22 cellular contexts compared by ENCODE assay signal in genomic region chr7:82665966-82666507, GRCh38.
"Had no signal": no experiment of that assay in that cellular context is flagged by ENCODE, and none has a peak within 500 bp of the region (broad histone marks: within the 10 kb centered on the region; RNA-seq: fewer than 3 reads in every experiment).

No MANE protein-coding gene starts in this region.

- H3K27ac Mint-ChIP-seq: activated naive CD4-positive, alpha-beta T cell treated with anti-CD3 and anti-CD28 coated beads for 36 hours; activated naive CD8-positive, alpha-beta T cell treated with anti-CD3 and anti-CD28 coated beads, Interleukin-2, amount 50 U/mL, for 24 hours; activated T-helper 17 cell treated with anti-CD3 and anti-CD28 coated beads, Interleukin-2, amount 50 U/mL, for 72 hours; naive B cell had no signal

- H3K27me3 Mint-ChIP-seq: activated naive CD8-positive, alpha-beta T cell treated with anti-CD3 and anti-CD28 coated beads, Interleukin-2, amount 50 U/mL, for 24 hours; activated T-helper 17 cell treated with anti-CD3 and anti-CD28 coated beads, Interleukin-2, amount 50 U/mL, for 72 hours; naive B cell had no signal

- H3K4me1 Mint-ChIP-seq: activated naive CD8-positive, alpha-beta T cell treated with anti-CD3 and anti-CD28 coated beads, Interleukin-2, amount 50 U/mL, for 24 hours; activated T-helper 17 cell treated with anti-CD3 and anti-CD28 coated beads, Interleukin-2, amount 50 U/mL, for 72 hours; naive B cell had no signal

- H3K36me3 ChIP-seq: gastrocnemius medialis, lower lobe of right lung, neutrophil, right atrium auricular region, tibial nerve, vagina had no signal

- H3K9me3 Mint-ChIP-seq: activated naive CD4-positive, alpha-beta T cell treated with anti-CD3 and anti-CD28 coated beads for 36 hours; activated naive CD8-positive, alpha-beta T cell treated with anti-CD3 and anti-CD28 coated beads, Interleukin-2, amount 50 U/mL, for 24 hours; activated T-helper 17 cell treated with anti-CD3 and anti-CD28 coated beads, Interleukin-2, amount 50 U/mL, for 72 hours had no signal

- H3K9me3 ChIP-seq: gastrocnemius medialis, lower lobe of right lung, neutrophil, right atrium auricular region, tibial nerve, vagina had no signal

- H3K4me1 ChIP-seq: gastrocnemius medialis, lower lobe of right lung, right atrium auricular region, tibial nerve, vagina had no signal

- DNase-seq: activated CD4-positive, CD25-positive, alpha-beta regulatory T cell treated with anti-CD3 and anti-CD28 coated beads, Interleukin-2, amount 50 U/mL, for 72 hours; activated naive CD4-positive, alpha-beta T cell treated with anti-CD3 and anti-CD28 coated beads for 36 hours; activated naive CD8-positive, alpha-beta T cell treated with anti-CD3 and anti-CD28 coated beads, Interleukin-2, amount 50 U/mL, for 24 hours; activated T-cell treated with anti-CD3 and anti-CD28 coated beads for 4 hours; aorta; cerebellar nuclear complex; effector memory CD4-positive, alpha-beta T cell; gastrocnemius medialis; left cardiac atrium; lower lobe of right lung; naive B cell; stimulated activated CD4-positive, alpha-beta T cell treated with anti-CD3 and anti-CD28 coated beads, Interleukin-15, amount 100 ng/mL, for 24 hours; stimulated activated CD4-positive, alpha-beta T cell treated with anti-CD3 and anti-CD28 coated beads, Interleukin-4, amount 100 ng/mL, for 4 hours; stimulated activated CD8-positive, alpha-beta memory T cell treated with anti-CD3 and anti-CD28 coated beads, Interleukin-4, amount 100 ng/mL, for 48 hours; stimulated activated naive CD4-positive, alpha-beta T cell treated with Interleukin-2 at 50 U/mL for 16 hours; substantia nigra; T1000 had no signal

- H3K4me3 ChIP-seq: gastrocnemius medialis, lower lobe of right lung, right atrium auricular region, tibial nerve, vagina had no signal

- H3K36me3 Mint-ChIP-seq: naive B cell had no signal

- H3K27me3 ChIP-seq: gastrocnemius medialis, neutrophil, right atrium auricular region, tibial nerve, vagina had no signal

- H3K27ac ChIP-seq: gastrocnemius medialis, lower lobe of right lung, neutrophil, right atrium auricular region, tibial nerve, vagina had no signal

- H3K4me3 Mint-ChIP-seq: activated naive CD4-positive, alpha-beta T cell treated with anti-CD3 and anti-CD28 coated beads for 36 hours; activated naive CD8-positive, alpha-beta T cell treated with anti-CD3 and anti-CD28 coated beads, Interleukin-2, amount 50 U/mL, for 24 hours; activated T-helper 17 cell treated with anti-CD3 and anti-CD28 coated beads, Interleukin-2, amount 50 U/mL, for 72 hours; naive B cell had no signal

- ATAC-seq: activated naive CD8-positive, alpha-beta T cell treated with anti-CD3 and anti-CD28 coated beads, Interleukin-2, amount 50 U/mL, for 24 hours; activated T-helper 17 cell treated with anti-CD3 and anti-CD28 coated beads, Interleukin-2, amount 50 U/mL, for 72 hours; gastrocnemius medialis; left cardiac atrium; lower lobe of right lung had no signal
